ENCODE assay signal across 1 cellular context in the genomic region with DNA sequence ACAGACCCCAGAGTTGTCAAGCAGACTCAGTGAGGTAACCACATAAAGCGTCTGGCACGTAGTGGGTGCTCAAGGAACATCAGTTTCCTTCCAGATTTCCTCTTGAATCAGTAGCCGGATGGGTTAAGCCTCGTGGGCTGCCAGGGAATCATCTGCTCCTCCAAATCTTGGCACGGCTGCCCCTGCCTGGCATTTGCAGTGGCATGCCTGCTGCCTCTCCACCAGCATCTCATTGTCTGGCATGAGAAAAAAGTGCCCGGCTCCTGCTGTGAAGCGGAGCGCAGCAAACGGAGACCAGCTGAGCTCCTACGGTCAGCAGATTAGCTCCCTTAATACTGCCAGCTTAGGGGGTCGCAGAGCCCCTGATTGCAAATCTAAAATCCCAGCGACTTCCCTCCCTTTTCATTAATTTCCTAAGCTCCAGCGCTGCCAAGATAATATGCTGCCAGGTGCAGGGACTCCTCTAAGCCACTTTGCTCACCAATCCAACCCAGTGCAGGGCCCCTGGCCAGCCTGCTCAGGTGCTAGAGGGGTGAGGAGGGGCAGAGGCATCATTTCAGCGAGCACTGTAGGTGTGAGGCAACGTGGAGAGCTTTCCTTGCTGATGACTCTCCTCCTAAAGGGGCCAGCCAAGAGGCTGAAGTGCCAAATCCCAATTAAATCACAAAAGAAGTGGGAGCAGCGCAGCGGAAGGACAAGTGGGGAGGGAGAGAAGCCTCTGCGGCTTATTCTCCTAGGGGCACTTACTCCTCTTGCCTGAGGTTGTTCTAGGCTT.
TF ChIP-seq lines count a peak whose summit lies in the region.

No MANE protein-coding gene starts in this region.

TF ChIP-seq in H1, 55 proteins besides CTCF, POLR2A, EP300 and RAD21:
- no peak for TF ChIP-seq CBX5 (IDR thresholded peaks at IDR 0.05; ENCODE audit: low read depth, low read length)
- TF ChIP-seq RXRA (IDR thresholded peaks at IDR 0.05; ENCODE audit: insufficient read depth, low read depth, low read length): no peak
- TF ChIP-seq, protein P1, sequence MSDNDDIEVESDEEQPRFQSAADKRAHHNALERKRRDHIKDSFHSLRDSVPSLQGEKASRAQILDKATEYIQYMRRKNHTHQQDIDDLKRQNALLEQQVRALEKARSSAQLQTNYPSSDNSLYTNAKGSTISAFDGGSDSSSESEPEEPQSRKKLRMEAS (IDR thresholded peaks at IDR 0.05): peak; percentile 54
- no peak for TF ChIP-seq POU5F1 (IDR thresholded peaks at IDR 0.05; ENCODE audit: low read depth, low read length)
- TF ChIP-seq, protein P2, sequence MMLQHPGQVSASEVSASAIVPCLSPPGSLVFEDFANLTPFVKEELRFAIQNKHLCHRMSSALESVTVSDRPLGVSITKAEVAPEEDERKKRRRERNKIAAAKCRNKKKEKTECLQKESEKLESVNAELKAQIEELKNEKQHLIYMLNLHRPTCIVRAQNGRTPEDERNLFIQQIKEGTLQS (IDR thresholded peaks at IDR 0.05; ENCODE audit: insufficient read depth, low read depth, low read length): no peak
- TF ChIP-seq, protein P3, sequence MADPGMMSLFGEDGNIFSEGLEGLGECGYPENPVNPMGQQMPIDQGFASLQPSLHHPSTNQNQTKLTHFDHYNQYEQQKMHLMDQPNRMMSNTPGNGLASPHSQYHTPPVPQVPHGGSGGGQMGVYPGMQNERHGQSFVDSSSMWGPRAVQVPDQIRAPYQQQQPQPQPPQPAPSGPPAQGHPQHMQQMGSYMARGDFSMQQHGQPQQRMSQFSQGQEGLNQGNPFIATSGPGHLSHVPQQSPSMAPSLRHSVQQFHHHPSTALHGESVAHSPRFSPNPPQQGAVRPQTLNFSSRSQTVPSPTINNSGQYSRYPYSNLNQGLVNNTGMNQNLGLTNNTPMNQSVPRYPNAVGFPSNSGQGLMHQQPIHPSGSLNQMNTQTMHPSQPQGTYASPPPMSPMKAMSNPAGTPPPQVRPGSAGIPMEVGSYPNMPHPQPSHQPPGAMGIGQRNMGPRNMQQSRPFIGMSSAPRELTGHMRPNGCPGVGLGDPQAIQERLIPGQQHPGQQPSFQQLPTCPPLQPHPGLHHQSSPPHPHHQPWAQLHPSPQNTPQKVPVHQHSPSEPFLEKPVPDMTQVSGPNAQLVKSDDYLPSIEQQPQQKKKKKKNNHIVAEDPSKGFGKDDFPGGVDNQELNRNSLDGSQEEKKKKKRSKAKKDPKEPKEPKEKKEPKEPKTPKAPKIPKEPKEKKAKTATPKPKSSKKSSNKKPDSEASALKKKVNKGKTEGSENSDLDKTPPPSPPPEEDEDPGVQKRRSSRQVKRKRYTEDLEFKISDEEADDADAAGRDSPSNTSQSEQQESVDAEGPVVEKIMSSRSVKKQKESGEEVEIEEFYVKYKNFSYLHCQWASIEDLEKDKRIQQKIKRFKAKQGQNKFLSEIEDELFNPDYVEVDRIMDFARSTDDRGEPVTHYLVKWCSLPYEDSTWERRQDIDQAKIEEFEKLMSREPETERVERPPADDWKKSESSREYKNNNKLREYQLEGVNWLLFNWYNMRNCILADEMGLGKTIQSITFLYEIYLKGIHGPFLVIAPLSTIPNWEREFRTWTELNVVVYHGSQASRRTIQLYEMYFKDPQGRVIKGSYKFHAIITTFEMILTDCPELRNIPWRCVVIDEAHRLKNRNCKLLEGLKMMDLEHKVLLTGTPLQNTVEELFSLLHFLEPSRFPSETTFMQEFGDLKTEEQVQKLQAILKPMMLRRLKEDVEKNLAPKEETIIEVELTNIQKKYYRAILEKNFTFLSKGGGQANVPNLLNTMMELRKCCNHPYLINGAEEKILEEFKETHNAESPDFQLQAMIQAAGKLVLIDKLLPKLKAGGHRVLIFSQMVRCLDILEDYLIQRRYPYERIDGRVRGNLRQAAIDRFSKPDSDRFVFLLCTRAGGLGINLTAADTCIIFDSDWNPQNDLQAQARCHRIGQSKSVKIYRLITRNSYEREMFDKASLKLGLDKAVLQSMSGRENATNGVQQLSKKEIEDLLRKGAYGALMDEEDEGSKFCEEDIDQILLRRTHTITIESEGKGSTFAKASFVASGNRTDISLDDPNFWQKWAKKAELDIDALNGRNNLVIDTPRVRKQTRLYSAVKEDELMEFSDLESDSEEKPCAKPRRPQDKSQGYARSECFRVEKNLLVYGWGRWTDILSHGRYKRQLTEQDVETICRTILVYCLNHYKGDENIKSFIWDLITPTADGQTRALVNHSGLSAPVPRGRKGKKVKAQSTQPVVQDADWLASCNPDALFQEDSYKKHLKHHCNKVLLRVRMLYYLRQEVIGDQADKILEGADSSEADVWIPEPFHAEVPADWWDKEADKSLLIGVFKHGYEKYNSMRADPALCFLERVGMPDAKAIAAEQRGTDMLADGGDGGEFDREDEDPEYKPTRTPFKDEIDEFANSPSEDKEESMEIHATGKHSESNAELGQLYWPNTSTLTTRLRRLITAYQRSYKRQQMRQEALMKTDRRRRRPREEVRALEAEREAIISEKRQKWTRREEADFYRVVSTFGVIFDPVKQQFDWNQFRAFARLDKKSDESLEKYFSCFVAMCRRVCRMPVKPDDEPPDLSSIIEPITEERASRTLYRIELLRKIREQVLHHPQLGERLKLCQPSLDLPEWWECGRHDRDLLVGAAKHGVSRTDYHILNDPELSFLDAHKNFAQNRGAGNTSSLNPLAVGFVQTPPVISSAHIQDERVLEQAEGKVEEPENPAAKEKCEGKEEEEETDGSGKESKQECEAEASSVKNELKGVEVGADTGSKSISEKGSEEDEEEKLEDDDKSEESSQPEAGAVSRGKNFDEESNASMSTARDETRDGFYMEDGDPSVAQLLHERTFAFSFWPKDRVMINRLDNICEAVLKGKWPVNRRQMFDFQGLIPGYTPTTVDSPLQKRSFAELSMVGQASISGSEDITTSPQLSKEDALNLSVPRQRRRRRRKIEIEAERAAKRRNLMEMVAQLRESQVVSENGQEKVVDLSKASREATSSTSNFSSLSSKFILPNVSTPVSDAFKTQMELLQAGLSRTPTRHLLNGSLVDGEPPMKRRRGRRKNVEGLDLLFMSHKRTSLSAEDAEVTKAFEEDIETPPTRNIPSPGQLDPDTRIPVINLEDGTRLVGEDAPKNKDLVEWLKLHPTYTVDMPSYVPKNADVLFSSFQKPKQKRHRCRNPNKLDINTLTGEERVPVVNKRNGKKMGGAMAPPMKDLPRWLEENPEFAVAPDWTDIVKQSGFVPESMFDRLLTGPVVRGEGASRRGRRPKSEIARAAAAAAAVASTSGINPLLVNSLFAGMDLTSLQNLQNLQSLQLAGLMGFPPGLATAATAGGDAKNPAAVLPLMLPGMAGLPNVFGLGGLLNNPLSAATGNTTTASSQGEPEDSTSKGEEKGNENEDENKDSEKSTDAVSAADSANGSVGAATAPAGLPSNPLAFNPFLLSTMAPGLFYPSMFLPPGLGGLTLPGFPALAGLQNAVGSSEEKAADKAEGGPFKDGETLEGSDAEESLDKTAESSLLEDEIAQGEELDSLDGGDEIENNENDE (IDR thresholded peaks at IDR 0.05; ENCODE audit: insufficient replicate concordance, low read length): no peak
- no peak for TF ChIP-seq YY1 (IDR thresholded peaks at IDR 0.05; ENCODE audit: low read depth, low read length)
- no peak for TF ChIP-seq RNF2 (IDR thresholded peaks at IDR 0.05; ENCODE audit: borderline replicate concordance, low read depth, low read length, missing control alignments, poor library complexity, severe bottlenecking)
- peak; percentile 70 for TF ChIP-seq CTBP2 (IDR thresholded peaks at IDR 0.05; ENCODE audit: borderline replicate concordance, insufficient read depth, insufficient read length, low read length)
- TF ChIP-seq MAFK (IDR thresholded peaks at IDR 0.05; ENCODE audit: low read depth, low read length): no peak
- TF ChIP-seq, protein P4, sequence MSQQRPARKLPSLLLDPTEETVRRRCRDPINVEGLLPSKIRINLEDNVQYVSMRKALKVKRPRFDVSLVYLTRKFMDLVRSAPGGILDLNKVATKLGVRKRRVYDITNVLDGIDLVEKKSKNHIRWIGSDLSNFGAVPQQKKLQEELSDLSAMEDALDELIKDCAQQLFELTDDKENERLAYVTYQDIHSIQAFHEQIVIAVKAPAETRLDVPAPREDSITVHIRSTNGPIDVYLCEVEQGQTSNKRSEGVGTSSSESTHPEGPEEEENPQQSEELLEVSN (IDR thresholded peaks at IDR 0.05): peak; percentile 73
- no peak for TF ChIP-seq EZH2 (IDR thresholded peaks at IDR 0.05; ENCODE audit: low read depth, low read length, severe bottlenecking)
- no peak for TF ChIP-seq TAF7 (optimal IDR thresholded peaks at IDR 0.05; ENCODE audit: borderline replicate concordance, low read depth, low read length)
- TF ChIP-seq RBBP5 (IDR thresholded peaks at IDR 0.05; ENCODE audit: borderline replicate concordance, low read depth, low read length): 0 out of 2 replicates have a peak, but pooled peaks have one; percentile 55
- no peak for TF ChIP-seq CHD2 (IDR thresholded peaks at IDR 0.05; ENCODE audit: low read length)
